1 cellular context compared by ENCODE assay signal in genomic region chr17:32558328-32558955, GRCh38.
TF ChIP-seq lines count a peak whose summit lies in the region.

No MANE protein-coding gene starts in this region.

TF ChIP-seq in K562, 482 proteins besides CTCF, POLR2A, EP300 and RAD21 (continued from another document):
- TF ChIP-seq ZNF518B (CRISPR knock-in tag; IDR thresholded peaks at IDR 0.05) (no peak), E2F6 (IDR thresholded peaks at IDR 0.05; ENCODE audit: borderline replicate concordance in 1 of 2, extremely low read depth in 1 of 2, insufficient read depth in 1 of 2, insufficient read length in 1 of 2, low read depth in 1 of 2, low read length in 1 of 2, poor library complexity in 1 of 2, severe bottlenecking in 1 of 2) (peak in 1 of 2 experiments; percentile 28), CLOCK (CRISPR knock-in tag; IDR thresholded peaks at IDR 0.05; ENCODE audit: borderline replicate concordance) (no peak), TEAD1 (CRISPR knock-in tag; IDR thresholded peaks at IDR 0.05) (no peak), L3MBTL2 (IDR thresholded peaks at IDR 0.05) (0 out of 2 replicates have a peak, but pooled peaks have one; percentile 23), POLR2G (IDR thresholded peaks at IDR 0.05; ENCODE audit: low read depth, low read length) (no peak), TCF3 (CRISPR knock-in tag; IDR thresholded peaks at IDR 0.05) (0 out of 2 replicates have a peak, but pooled peaks have one; percentile 9), ZNF23 (CRISPR knock-in tag; IDR thresholded peaks at IDR 0.05) (no peak)
TF ChIP-seq in K562: peak in this region for 3.
